ENCODE assay signal across 16 cellular contexts in the genomic region with DNA sequence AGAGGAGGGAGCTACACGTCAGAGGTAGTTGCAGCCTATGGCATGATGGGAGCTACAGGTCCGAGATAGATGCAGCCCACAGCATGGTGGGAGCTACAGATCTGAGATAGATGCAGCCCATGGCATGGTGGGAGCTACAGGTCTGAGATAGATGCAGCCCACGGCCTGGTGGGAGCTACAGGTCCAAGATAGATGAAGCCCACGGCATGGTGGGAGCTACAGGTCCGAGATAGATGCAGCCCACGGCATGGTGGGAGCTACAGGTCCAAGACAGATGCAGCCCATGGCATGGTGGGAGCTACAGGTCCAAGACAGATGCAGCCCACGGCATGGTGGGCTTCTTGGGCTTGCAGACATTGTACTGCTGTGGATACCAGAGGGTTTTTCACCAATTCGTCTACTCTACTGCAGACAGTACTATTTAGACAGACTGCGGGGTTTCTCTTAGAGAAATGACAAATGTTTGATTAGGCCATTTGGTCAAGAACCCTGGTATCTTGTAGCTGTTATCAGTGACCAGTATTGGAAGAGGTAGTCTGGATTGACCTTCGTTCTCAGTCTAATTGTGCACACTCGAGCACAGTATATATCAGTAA.
A peak's percentile ranks its signal among the peaks of the same experiment; 100 is the strongest.
DNase-seq lines count a peak whose midpoint lies in the region; ATAC-seq and TF ChIP-seq lines count a peak whose summit lies in the region.
"Had no signal": no experiment of that assay in that cellular context is flagged by ENCODE, and none has a peak within 500 bp of the region (broad histone marks: within the 10 kb centered on the region; RNA-seq: fewer than 3 reads in every experiment).

No MANE protein-coding gene starts in this region.

- H2BK120ac ChIP-seq in neuronal stem cell (ENCODE audit: low read depth, low read length): no peak overlapping the region

- H3K9me2 ChIP-seq in GM23338 (ENCODE audit: insufficient read depth): no peaks in the 10 kb centered on the region

- H3K27ac ChIP-seq in GM23338 (ENCODE audit: low read depth) (no peak overlapping the region), SJCRH30 (peak overlapping the region; percentile 75), neuronal stem cell (replicated peaks; ENCODE audit: low read length) (no peak overlapping the region)
- H3K27ac ChIP-seq: BLaER1 treated with 17β-estradiol and CSF1 and Interleukin-3, amounts not matched to agents 10 nM and 100 nM had no signal

- no peak overlapping the region for H2BK5ac ChIP-seq in neuronal stem cell (ENCODE audit: low read length)

- H3K27ac Mint-ChIP-seq in GM23338 (no peak overlapping the region), osteocyte (ENCODE audit: unreplicated experiment) (no peak overlapping the region)
- H3K27ac Mint-ChIP-seq: CD4-positive, CD25-positive, alpha-beta regulatory T cell had no signal

- H3K4me1 ChIP-seq in GM23338 (ENCODE audit: insufficient read depth) (no peaks in the 10 kb centered on the region), SJCRH30 (peaks cover 17% of the 10 kb centered on the region), neuronal stem cell (ENCODE audit: control insufficient read depth in 2 of 2, insufficient read depth in 1 of 2, low read depth in 1 of 2, low read length in 2 of 2) (peaks cover 0 to 3% of the 10 kb centered on the region in 2 donors)

- H3K9me3 Mint-ChIP-seq in GM23338 (peaks cover 34% of the 10 kb centered on the region), osteocyte (ENCODE audit: unreplicated experiment) (no peaks in the 10 kb centered on the region)
- H3K9me3 Mint-ChIP-seq: CD4-positive, CD25-positive, alpha-beta regulatory T cell; IgD-negative memory B cell had no signal

- H4K91ac ChIP-seq in neuronal stem cell (ENCODE audit: low read depth, low read length, poor library complexity): no peak overlapping the region

- H3K23ac ChIP-seq in neuronal stem cell (ENCODE audit: low read depth, low read length, poor library complexity): no peak overlapping the region

- DNase-seq in GM23338 (ENCODE audit: low spot score) (peak; percentile 65), SJCRH30 (peak; percentile 54 to 84), iPS DF 19.7 (ENCODE audit: low read depth, low spot score) (peak; percentile 71), neuronal stem cell (ENCODE audit: low spot score) (no peak), osteocyte (ENCODE audit: extremely low spot score, unreplicated experiment) (no peak)
- DNase-seq: ACHN; CD4-positive, CD25-positive, alpha-beta regulatory T cell; DMS153; DMS79 treated with DMSO at 0.1 percent for 48 hours; EL; H7; KG1 had no signal

- no peak overlapping the region for H3K4me3 Mint-ChIP-seq in GM23338
- H3K4me3 Mint-ChIP-seq in osteocyte (ENCODE audit: unreplicated experiment): no peak overlapping the region
- H3K4me3 Mint-ChIP-seq: CD4-positive, CD25-positive, alpha-beta regulatory T cell; IgD-negative memory B cell had no signal

- no peak overlapping the region for H2BK12ac ChIP-seq in neuronal stem cell (ENCODE audit: low read length)

- TF ChIP-seq CTCF in GM23338 (conservative IDR thresholded peaks at IDR 0.05; ENCODE audit: low read depth in 2 of 2) (no peak), osteocyte (IDR thresholded peaks at IDR 0.05) (no peak)

- H2AFZ ChIP-seq in GM23338: no peak overlapping the region
- H2AFZ ChIP-seq in neuronal stem cell (ENCODE audit: low read length): no peak overlapping the region

- H3K14ac ChIP-seq in neuronal stem cell (ENCODE audit: low read length): peak overlapping the region; percentile 39

- H3K18ac ChIP-seq in neuronal stem cell (ENCODE audit: low read length): no peak overlapping the region

- H3F3A ChIP-seq in GM23338 (replicated peaks; ENCODE audit: low read depth): no peaks in the 10 kb centered on the region

- no peaks in the 10 kb centered on the region for H3K79me2 ChIP-seq in GM23338 (replicated peaks; ENCODE audit: insufficient read depth)

- H3K4ac ChIP-seq in neuronal stem cell (ENCODE audit: low read length): no peak overlapping the region

- H3K4me1 Mint-ChIP-seq in GM23338 (peaks cover 2% of the 10 kb centered on the region; the same call in 1 of the 3 replicates), osteocyte (ENCODE audit: unreplicated experiment) (peaks cover 17% of the 10 kb centered on the region)

- no peak overlapping the region for H3K9ac ChIP-seq in neuronal stem cell (ENCODE audit: low read depth, low read length, poor library complexity)
- H3K9ac ChIP-seq: BLaER1 treated with 17β-estradiol and CSF1 and Interleukin-3, amounts not matched to agents 10 nM and 100 nM had no signal

- WGBS in neuronal stem cell (ENCODE audit: extremely low coverage in 2 of 2, insufficient read length in 2 of 2, insufficient replicate concordance in 1 of 2), 2 donors: no CpG with 5 or more reads among the region's 11 CpGs

- H3K36me3 Mint-ChIP-seq in GM23338 (ENCODE audit: low read depth): peaks cover 39% of the 10 kb centered on the region
- H3K36me3 Mint-ChIP-seq in osteocyte (ENCODE audit: unreplicated experiment): peaks cover 6% of the 10 kb centered on the region

- H3K4me2 ChIP-seq in GM23338: no peak overlapping the region
- no peak overlapping the region for H3K4me2 ChIP-seq in neuronal stem cell (ENCODE audit: insufficient read depth, low read length, poor library complexity, severe bottlenecking)
- H3K4me2 ChIP-seq: BLaER1 treated with 17β-estradiol and CSF1 and Interleukin-3, amounts not matched to agents 10 nM and 100 nM had no signal

- H2AK5ac ChIP-seq in neuronal stem cell (ENCODE audit: low read depth, low read length): no peak overlapping the region

- H3K4me3 ChIP-seq in GM23338 (no peak overlapping the region), SJCRH30 (no peak overlapping the region), neuronal stem cell (ENCODE audit: low read length in 2 of 2) (no peak overlapping the region)
- H3K4me3 ChIP-seq: BLaER1 treated with 17β-estradiol and CSF1 and Interleukin-3, amounts not matched to agents 10 nM and 100 nM had no signal

- no peaks in the 10 kb centered on the region for H4K20me1 ChIP-seq in GM23338 (replicated peaks; ENCODE audit: insufficient read depth)

- H3K27me3 Mint-ChIP-seq in GM23338 (ENCODE audit: insufficient read depth, low read depth, poor library complexity) (peaks cover 14% of the 10 kb centered on the region), osteocyte (ENCODE audit: unreplicated experiment) (no peaks in the 10 kb centered on the region)
- H3K27me3 Mint-ChIP-seq: CD4-positive, CD25-positive, alpha-beta regulatory T cell; IgD-negative memory B cell had no signal

- H3K36me3 ChIP-seq in GM23338 (ENCODE audit: insufficient read depth) (peaks cover 5% of the 10 kb centered on the region; the same call in 1 of the 2 replicates), SJCRH30 (peaks cover 8% of the 10 kb centered on the region), neuronal stem cell (replicated peaks in 1 of 2; ENCODE audit: control insufficient read depth in 2 of 2, insufficient read depth in 2 of 2, low read length in 2 of 2) (peaks cover 0 to 3% of the 10 kb centered on the region in 2 donors)

- H4K8ac ChIP-seq in neuronal stem cell (ENCODE audit: low read depth, low read length): no peak overlapping the region

- peaks cover 25% of the 10 kb centered on the region for H3K9me3 ChIP-seq in SJCRH30 (replicated peaks)
- peaks cover 11 to 15% of the 10 kb centered on the region in 2 donors for H3K9me3 ChIP-seq in neuronal stem cell (replicated peaks in 1 of 2; ENCODE audit: control insufficient read depth in 2 of 2, insufficient read depth in 1 of 2, low read depth in 1 of 2, low read length in 2 of 2)

- H3K27me3 ChIP-seq in GM23338 (ENCODE audit: insufficient read depth) (no peaks in the 10 kb centered on the region), SJCRH30 (no peaks in the 10 kb centered on the region), neuronal stem cell (ENCODE audit: control insufficient read depth in 3 of 3, insufficient read depth in 3 of 3, low read depth in 1 of 3, low read length in 3 of 3) (peaks cover 0 to 3% (median 0%) of the 10 kb centered on the region in 3 experiments)
- H3K27me3 ChIP-seq: BLaER1 treated with 17β-estradiol and CSF1 and Interleukin-3, amounts not matched to agents 10 nM and 100 nM had no signal

- ATAC-seq in GM23338: no peak
- ATAC-seq in HG03159 (IDR thresholded peaks at IDR 0.05; ENCODE audit: unreplicated experiment): no peak
- ATAC-seq in GM21447 (IDR thresholded peaks at IDR 0.05; ENCODE audit: unreplicated experiment): no peak

- no peak overlapping the region for H2BK15ac ChIP-seq in neuronal stem cell (ENCODE audit: low read length)

- H3K79me1 ChIP-seq in neuronal stem cell (ENCODE audit: low read depth, low read length): no peaks in the 10 kb centered on the region

TF ChIP-seq in GM23338, 12 proteins besides CTCF, POLR2A, EP300 and RAD21 (continues in another document):
- no peak for TF ChIP-seq NANOG (IDR thresholded peaks at IDR 0.05; ENCODE audit: borderline replicate concordance)
- no peak for TF ChIP-seq EZH2phosphoT487 (IDR thresholded peaks at IDR 0.05; ENCODE audit: unreplicated experiment)

Comparison
In these comparisons a context has a peak if more than half of its experiments do, and no peak if none do; other contexts are left out.
1. DNase-seq: peak in GM23338 (single experiment), SJCRH30 (2 of 2) and iPS DF 19.7 (single experiment); none in neuronal stem cell (single experiment) and osteocyte (single experiment).